ENCODE assay signal across 13 cellular contexts in the genomic region with DNA sequence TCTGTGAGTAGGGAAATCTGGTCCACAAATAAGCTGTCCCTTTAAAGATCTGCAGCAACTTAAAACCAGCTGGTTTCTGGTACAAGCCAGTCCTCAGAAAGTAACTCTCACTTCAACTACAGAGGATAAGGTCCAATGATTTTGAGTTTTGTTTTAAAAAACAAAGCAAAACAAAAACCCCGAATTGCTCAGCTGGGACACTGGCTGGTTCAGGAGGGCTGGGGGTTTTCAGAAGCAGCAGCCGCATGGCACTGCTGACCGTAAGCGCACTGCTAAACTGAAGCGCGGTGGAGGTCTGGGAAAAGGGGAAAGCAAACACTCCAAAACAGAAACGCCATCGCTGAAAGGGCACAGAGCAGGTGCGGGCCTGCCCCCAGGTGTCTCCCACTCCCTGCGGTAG. TPM values are rescaled to one million over a fixed set of nuclear protein-coding genes. Genes with fewer than 3 reads are reported as not detected.
DNase-seq lines count a peak whose midpoint lies in the region; ATAC-seq, FAIRE-seq and TF ChIP-seq lines count a peak whose summit lies in the region.
"Had no signal": no experiment of that assay in that cellular context is flagged by ENCODE, and none has a peak within 500 bp of the region (broad histone marks: within the 10 kb centered on the region; RNA-seq: fewer than 3 reads in every experiment).

No MANE protein-coding gene starts in this region.

- ATAC-seq in GM21360 (IDR thresholded peaks at IDR 0.05; ENCODE audit: unreplicated experiment) (peak; percentile 74), HG03139 (IDR thresholded peaks at IDR 0.05; ENCODE audit: unreplicated experiment) (peak; percentile 65), GM19035 (IDR thresholded peaks at IDR 0.05; ENCODE audit: unreplicated experiment) (no peak), right lobe of liver (no peak)
- ATAC-seq: foreskin keratinocyte had no signal

- H3K4me3 ChIP-seq in right lobe of liver = no peak overlapping the region
- H3K4me3 ChIP-seq: ascending aorta had no signal

- no peak for TF ChIP-seq POLR2A in GM12892 (IDR thresholded peaks at IDR 0.05; ENCODE audit: low read depth, low read length)
- TF ChIP-seq POLR2A in right lobe of liver (IDR thresholded peaks at IDR 0.05) = no peak

- H3K27ac ChIP-seq in right lobe of liver = no peak overlapping the region
- H3K27ac ChIP-seq: ascending aorta, foreskin keratinocyte, neutrophil had no signal

- no peak for TF ChIP-seq CTCF in right lobe of liver (IDR thresholded peaks at IDR 0.05)

- peak; percentile 58 for DNase-seq in GM12892 (ENCODE audit: insufficient read length)
- DNase-seq in fibroblast of peridontal ligament (ENCODE audit: extremely low read depth) = peak; percentile 42
- DNase-seq in stimulated activated CD4-positive, alpha-beta T cell treated with anti-CD3 and anti-CD28 coated beads, Interleukin-12 subunit alpha, Interleukin-12 subunit beta, amount 100 ng/mL, for 4 hours = no peak
- no peak for DNase-seq in NCI-H69 (lab: John Stamatoyannopoulos, UW)
- DNase-seq in right lobe of liver = no peak
- DNase-seq: activated CD4-positive, alpha-beta T cell treated with anti-CD3 and anti-CD28 coated beads for 1 hour; Calu3; foreskin keratinocyte had no signal

- no peaks in the 10 kb centered on the region for H3K9me3 ChIP-seq in right lobe of liver
- H3K9me3 ChIP-seq: ascending aorta, neutrophil had no signal

- WGBS in right lobe of liver (ENCODE audit: insufficient coverage, low coverage, low lambda C conversion rate, missing lambda C conversion rate) = 77% methylated on average over 6 of the region's 10 CpGs

- intact Hi-C loops in right lobe of liver (cut with DNase I) = no loop called here

- no peaks in the 10 kb centered on the region for H3K36me3 ChIP-seq in right lobe of liver
- H3K36me3 ChIP-seq: neutrophil had no signal

- no peaks in the 10 kb centered on the region for H3K4me1 ChIP-seq in right lobe of liver

- H3K27me3 ChIP-seq in right lobe of liver = no peaks in the 10 kb centered on the region
- H3K27me3 ChIP-seq: ascending aorta, foreskin keratinocyte, neutrophil had no signal

- FAIRE-seq in GM12892 (lab: Jason Lieb, UNC) = peak; percentile 87

RNA-seq across cellular contexts. Expression of a gene that starts 59.7 kb away (rescaled TPM):
- polyA plus RNA-seq in GM12892 (2012; ENCODE audit: missing spikeins) = 17.4 TPM
- 10 to 100 TPM; 31.5 to 61.8 (median 48.2) TPM for total RNA-seq in right lobe of liver

Comparison
In these comparisons a context has a peak if more than half of its experiments do, and no peak if none do; other contexts are left out.
1. DNase-seq: peak in GM12892 (single experiment) and fibroblast of peridontal ligament (single experiment); none in stimulated activated CD4-positive, alpha-beta T cell treated with anti-CD3 and anti-CD28 coated beads, Interleukin-12 subunit alpha, Interleukin-12 subunit beta, amount 100 ng/mL, for 4 hours (single experiment), NCI-H69 (single experiment) and right lobe of liver (0 of 3).
2. ATAC-seq: peak in GM21360 (single experiment) and HG03139 (single experiment); none in GM19035 (single experiment) and right lobe of liver (0 of 4).